ENCODE assay signal across 10 cellular contexts in genomic region chr14:93150227-93151206, GRCh38. TPM values are rescaled to one million over a fixed set of nuclear protein-coding genes. Genes with fewer than 3 reads are reported as not detected.
A peak's percentile ranks its signal among the peaks of the same experiment; 100 is the strongest.
DNase-seq lines count a peak whose midpoint lies in the region; ATAC-seq and TF ChIP-seq lines count a peak whose summit lies in the region.
"Had no signal": no experiment of that assay in that cellular context is flagged by ENCODE, and none has a peak within 500 bp of the region (broad histone marks: within the 10 kb centered on the region; RNA-seq: fewer than 3 reads in every experiment).

No MANE protein-coding gene starts in this region.

- ATAC-seq in esophagus mucosa, result peak; percentile 74
- no peak for ATAC-seq in HG02571 (IDR thresholded peaks at IDR 0.05; ENCODE audit: unreplicated experiment)
- ATAC-seq in GM19395 (IDR thresholded peaks at IDR 0.05; ENCODE audit: unreplicated experiment), result no peak

- TF ChIP-seq CTCF in GM13976 (IDR thresholded peaks at IDR 0.05; ENCODE audit: borderline replicate concordance, control extremely low read depth, extremely low read depth, insufficient read depth, missing control alignments), result no peak

- in situ Hi-C loops in GM13976 (cut with MboI; ENCODE audit: low sequenced_read_pairs, unreplicated experiment), result no loop called here

- DNase-seq in GM13976 (ENCODE audit: low spot score), result peak; percentile 8
- DNase-seq in NCI-H69 (lab: John Stamatoyannopoulos, UW), result peak; percentile 72
- DNase-seq in pons (ENCODE audit: low spot score), result peak; percentile 36
- no peak for DNase-seq in RKO (ENCODE audit: low spot score)
- DNase-seq: activated T-cell treated with anti-CD3 and anti-CD28 coated beads, Interleukin-2, amount 50 U/mL, for 1 hour; left cardiac atrium; NCI-H1694 had no signal

RNA-seq across cellular contexts. Expression of gene MOAP1, which starts 34.2 kb away (rescaled TPM):
- 4.6 TPM for total RNA-seq in esophagus mucosa

RNA-seq across cellular contexts. Expression of gene LYSET, which starts 34.6 kb away (rescaled TPM):
- total RNA-seq in esophagus mucosa, result 13.9 TPM

RNA-seq across cellular contexts. Expression of gene ITPK1, which starts 34.8 kb away (rescaled TPM):
- 22.1 TPM for total RNA-seq in esophagus mucosa

RNA-seq across cellular contexts. Expression of gene GON7, which starts 56.3 kb away (rescaled TPM):
- 9.8 TPM for total RNA-seq in esophagus mucosa

RNA-seq across cellular contexts. Expression of gene UBR7, which starts 56.5 kb away (rescaled TPM):
- total RNA-seq in esophagus mucosa, result 13.4 TPM
